In the genomic region with DNA sequence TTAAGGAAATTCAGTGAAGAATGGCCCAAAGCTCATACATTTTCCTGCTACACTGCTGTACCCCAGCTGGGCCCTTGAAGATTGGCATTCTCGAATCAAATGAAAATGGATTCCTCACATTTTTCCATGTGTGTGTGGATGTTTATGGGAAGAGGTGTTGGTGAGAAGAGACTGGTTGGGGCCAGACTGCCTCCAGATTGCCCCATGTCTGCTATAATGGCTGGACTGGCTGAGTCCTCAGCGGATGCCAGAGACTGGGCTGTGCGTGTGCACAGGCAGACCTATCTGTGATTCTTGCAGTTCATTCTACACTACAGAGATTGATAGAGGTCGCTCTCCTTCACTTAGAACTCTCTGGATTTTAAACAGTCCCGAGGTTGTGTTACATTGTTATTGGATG, we compare ENCODE assay signal across 26 cellular contexts.
"Had no signal": no experiment of that assay in that cellular context is flagged by ENCODE, and none has a peak within 500 bp of the region (broad histone marks: within the 10 kb centered on the region; RNA-seq: fewer than 3 reads in every experiment).

No MANE protein-coding gene starts in this region.

- H3K36me3 ChIP-seq: breast epithelium, esophagus squamous epithelium, pancreas, sigmoid colon, suprapubic skin, tibial artery had no signal

- H3K27ac ChIP-seq: breast epithelium, epithelial cell of prostate, esophagus squamous epithelium, pancreas, psoas muscle, sigmoid colon, suprapubic skin, tibial artery had no signal

- H3K4me1 ChIP-seq: breast epithelium, esophagus squamous epithelium, pancreas, psoas muscle, suprapubic skin had no signal

- H3K4me3 ChIP-seq: breast epithelium, esophagus squamous epithelium, pancreas, psoas muscle, sigmoid colon, suprapubic skin, tibial artery had no signal

- ATAC-seq: left ventricle myocardium superior, pancreas, psoas muscle had no signal

- DNase-seq: activated CD4-positive, alpha-beta memory T cell treated with anti-CD3 and anti-CD28 coated beads for 36 hours; activated CD4-positive, alpha-beta T cell treated with anti-CD3 and anti-CD28 coated beads, Interleukin-2, amount 10 ng/mL, durations not matched to agents 24 days and 14 days; activated CD4-positive, CD25-positive, alpha-beta regulatory T cell treated with anti-CD3 and anti-CD28 coated beads, Interleukin-2, amount 50 U/mL, for 72 hours; activated CD8-positive, alpha-beta memory T cell treated with anti-CD3 and anti-CD28 coated beads, Interleukin-2, amount 50 U/mL, for 48 hours; activated gamma-delta T cell treated with Interleukin-2 at 50 U/mL for 16 hours; activated naive CD4-positive, alpha-beta T cell treated with anti-CD3 and anti-CD28 coated beads, Interleukin-2, amount 50 U/mL, for 16 hours; activated T-cell treated with anti-CD3 and anti-CD28 coated beads, Interleukin-2, amount 50 U/mL, for 24 hours; amygdala; central memory CD4-positive, alpha-beta T cell; dermis blood vessel endothelial cell; effector CD8-positive, alpha-beta T cell; esophagus squamous epithelium; left ventricle myocardium superior; naive B cell; nephron progenitor cell; pancreas; psoas muscle; sigmoid colon; stimulated activated CD4-positive, alpha-beta T cell treated with anti-CD3 and anti-CD28 coated beads, Interleukin-15, amount 100 ng/mL, for 24 hours; stimulated activated CD4-positive, alpha-beta T cell treated with anti-CD3 and anti-CD28 coated beads, Interleukin-2, amount 100 ng/mL, for 24 hours; stimulated activated naive CD4-positive, alpha-beta T cell; T-helper 2 cell; tibial artery had no signal

- H3K9me3 ChIP-seq: breast epithelium, esophagus squamous epithelium, pancreas, psoas muscle, sigmoid colon, suprapubic skin, tibial artery had no signal

- H3K27me3 ChIP-seq: breast epithelium, pancreas, sigmoid colon, suprapubic skin, tibial artery had no signal
